22 cellular contexts compared by ENCODE assay signal in genomic region chr12:86193931-86194330, GRCh38.
DNase-seq lines count a peak whose midpoint lies in the region; ATAC-seq and TF ChIP-seq lines count a peak whose summit lies in the region.
"Had no signal": no experiment of that assay in that cellular context is flagged by ENCODE, and none has a peak within 500 bp of the region (broad histone marks: within the 10 kb centered on the region; RNA-seq: fewer than 3 reads in every experiment).

No MANE protein-coding gene starts in this region.

- H3K4me1 ChIP-seq in breast epithelium: no peaks in the 10 kb centered on the region
- H3K4me1 ChIP-seq: testis had no signal

- H3K4me3 Mint-ChIP-seq in MCF 10A (ENCODE audit: unreplicated experiment): no peak overlapping the region
- no peak overlapping the region for H3K4me3 Mint-ChIP-seq in activated CD4-positive, alpha-beta T cell treated with anti-CD3 and anti-CD28 coated beads, Interleukin-2, amount 10 ng/mL, durations not matched to agents 7 days and 5 days
- H3K4me3 Mint-ChIP-seq: activated naive CD4-positive, alpha-beta T cell treated with anti-CD3 and anti-CD28 coated beads, Interleukin-2, amount 50 U/mL, for 24 hours; memory B cell; natural killer cell; stimulated activated effector memory CD8-positive, alpha-beta T cell treated with anti-CD3 and anti-CD28 coated beads, Interleukin-12 subunit alpha, Interleukin-12 subunit beta, amount 100 ng/mL, for 72 hours; T-helper 17 cell had no signal

- in situ Hi-C loops in G401 (cut with HindIII; ENCODE audit: low sequenced_read_pairs): no loop called here

- no peaks in the 10 kb centered on the region for H3K27me3 ChIP-seq in breast epithelium
- H3K27me3 ChIP-seq: brain microvascular endothelial cell, testis had no signal

- no peaks in the 10 kb centered on the region for H3K36me3 ChIP-seq in breast epithelium
- H3K36me3 ChIP-seq: brain microvascular endothelial cell had no signal

- no peaks in the 10 kb centered on the region for H3K27me3 Mint-ChIP-seq in MCF 10A (ENCODE audit: insufficient read depth, unreplicated experiment)
- H3K27me3 Mint-ChIP-seq in activated CD4-positive, alpha-beta T cell treated with anti-CD3 and anti-CD28 coated beads, Interleukin-2, amount 10 ng/mL, durations not matched to agents 7 days and 5 days: no peaks in the 10 kb centered on the region
- H3K27me3 Mint-ChIP-seq: activated naive CD4-positive, alpha-beta T cell treated with anti-CD3 and anti-CD28 coated beads, Interleukin-2, amount 50 U/mL, for 24 hours; memory B cell; T-helper 17 cell had no signal

- peak; percentile 27 for DNase-seq in MCF 10A (ENCODE audit: unreplicated experiment)
- DNase-seq in breast epithelium (ENCODE audit: low spot score in 2 of 2): no peak
- DNase-seq in fibroblast of peridontal ligament (ENCODE audit: extremely low read depth): peak; percentile 3
- DNase-seq in G401 (ENCODE audit: low spot score): no peak
- no peak for DNase-seq in activated effector memory CD4-positive, alpha-beta T cell treated with Interleukin-2 at 50 U/mL for 16 hours
- no peak for DNase-seq in activated CD4-positive, alpha-beta T cell treated with anti-CD3 and anti-CD28 coated beads, Interleukin-2, amount 10 ng/mL, durations not matched to agents 7 days and 5 days
- DNase-seq: activated CD4-positive, alpha-beta T cell treated with anti-CD3 and anti-CD28 coated beads, Interleukin-2, amount 50 U/mL, for 48 hours; activated T-cell treated with anti-CD3 and anti-CD28 coated beads, Interleukin-2, amount 50 U/mL, for 1 hour; brain microvascular endothelial cell; GOT3; natural killer cell; NCI-H2029; SHP77 treated with DMSO at 0.1 percent for 48 hours; T-helper 17 cell; testis had no signal

- POLR2A ChIA-PET in MCF 10A (lab: Yijun Ruan, JAX): no interaction called here
- POLR2A ChIA-PET in activated CD4-positive, alpha-beta T cell treated with anti-CD3 and anti-CD28 coated beads, Interleukin-2, amount 10 ng/mL, durations not matched to agents 7 days and 5 days (lab: Charles Lee): no interaction called here

- CTCF ChIA-PET in MCF 10A (lab: Yijun Ruan, JAX): interaction anchor here (0.6 kb wide), 1 partner anchor 553 kb away, joined by 3 read pairs; no protein-coding TSS in a partner anchor
- CTCF ChIA-PET in activated CD4-positive, alpha-beta T cell treated with anti-CD3 and anti-CD28 coated beads, Interleukin-2, amount 10 ng/mL, durations not matched to agents 7 days and 5 days (lab: Charles Lee): no interaction called here

- intact Hi-C loops in MCF 10A (cut with micrococcal nuclease) (no loop called here), breast epithelium (cut with DNase I; ENCODE audit: low total_unique reads) (no loop called here)

- no peak for TF ChIP-seq CTCF in MCF 10A (IDR thresholded peaks at IDR 0.05; ENCODE audit: unreplicated experiment)
- TF ChIP-seq CTCF in breast epithelium (IDR thresholded peaks at IDR 0.05): no peak

- H3K4me3 ChIP-seq in breast epithelium: no peak overlapping the region
- H3K4me3 ChIP-seq: testis had no signal

- H3K9me3 ChIP-seq in breast epithelium: no peaks in the 10 kb centered on the region
- H3K9me3 ChIP-seq: testis had no signal

- no TSS peak for BruUV-seq in MCF 10A (replicated peaks; lab: Mats Ljungman, UMichigan)

- H3K27ac ChIP-seq in breast epithelium: no peak overlapping the region
- H3K27ac ChIP-seq: 22Rv1, brain microvascular endothelial cell, testis, VCaP had no signal

- H3K9me3 Mint-ChIP-seq in MCF 10A (ENCODE audit: unreplicated experiment): no peaks in the 10 kb centered on the region
- H3K9me3 Mint-ChIP-seq in activated CD4-positive, alpha-beta T cell treated with anti-CD3 and anti-CD28 coated beads, Interleukin-2, amount 10 ng/mL, durations not matched to agents 7 days and 5 days: no peaks in the 10 kb centered on the region
- H3K9me3 Mint-ChIP-seq: activated naive CD4-positive, alpha-beta T cell treated with anti-CD3 and anti-CD28 coated beads, Interleukin-2, amount 50 U/mL, for 24 hours had no signal

- TF ChIP-seq POLR2A in breast epithelium (IDR thresholded peaks at IDR 0.05): no peak

- ATAC-seq in SK-N-SH treated with all-trans-retinoic acid at 6 μM for 48 hours: peak; percentile 80
- no peak for ATAC-seq in GM18873 (IDR thresholded peaks at IDR 0.05; ENCODE audit: low FRiP score, unreplicated experiment)
- ATAC-seq: natural killer cell; stimulated activated effector memory CD8-positive, alpha-beta T cell treated with anti-CD3 and anti-CD28 coated beads, Interleukin-12 subunit alpha, Interleukin-12 subunit beta, amount 100 ng/mL, for 72 hours; T-helper 17 cell had no signal

- H3K4me1 Mint-ChIP-seq in MCF 10A (ENCODE audit: insufficient read depth, unreplicated experiment): peaks cover 7% of the 10 kb centered on the region
- no peaks in the 10 kb centered on the region for H3K4me1 Mint-ChIP-seq in activated CD4-positive, alpha-beta T cell treated with anti-CD3 and anti-CD28 coated beads, Interleukin-2, amount 10 ng/mL, durations not matched to agents 7 days and 5 days
- H3K4me1 Mint-ChIP-seq: activated naive CD4-positive, alpha-beta T cell treated with anti-CD3 and anti-CD28 coated beads, Interleukin-2, amount 50 U/mL, for 24 hours; memory B cell; natural killer cell; stimulated activated effector memory CD8-positive, alpha-beta T cell treated with anti-CD3 and anti-CD28 coated beads, Interleukin-12 subunit alpha, Interleukin-12 subunit beta, amount 100 ng/mL, for 72 hours; T-helper 17 cell had no signal

- H3K36me3 Mint-ChIP-seq in MCF 10A (ENCODE audit: insufficient read depth, unreplicated experiment): no peaks in the 10 kb centered on the region
- H3K36me3 Mint-ChIP-seq in activated CD4-positive, alpha-beta T cell treated with anti-CD3 and anti-CD28 coated beads, Interleukin-2, amount 10 ng/mL, durations not matched to agents 7 days and 5 days (ENCODE audit: low read depth): no peaks in the 10 kb centered on the region
- H3K36me3 Mint-ChIP-seq: activated naive CD4-positive, alpha-beta T cell treated with anti-CD3 and anti-CD28 coated beads, Interleukin-2, amount 50 U/mL, for 24 hours; memory B cell; natural killer cell; stimulated activated effector memory CD8-positive, alpha-beta T cell treated with anti-CD3 and anti-CD28 coated beads, Interleukin-12 subunit alpha, Interleukin-12 subunit beta, amount 100 ng/mL, for 72 hours had no signal

- H3K27ac Mint-ChIP-seq in MCF 10A (ENCODE audit: low read depth, unreplicated experiment): no peak overlapping the region
- H3K27ac Mint-ChIP-seq in activated CD4-positive, alpha-beta T cell treated with anti-CD3 and anti-CD28 coated beads, Interleukin-2, amount 10 ng/mL, durations not matched to agents 7 days and 5 days: no peak overlapping the region
- H3K27ac Mint-ChIP-seq: activated naive CD4-positive, alpha-beta T cell treated with anti-CD3 and anti-CD28 coated beads, Interleukin-2, amount 50 U/mL, for 24 hours; memory B cell; natural killer cell; stimulated activated effector memory CD8-positive, alpha-beta T cell treated with anti-CD3 and anti-CD28 coated beads, Interleukin-12 subunit alpha, Interleukin-12 subunit beta, amount 100 ng/mL, for 72 hours; T-helper 17 cell had no signal

TF ChIP-seq in SK-N-SH treated with all-trans-retinoic acid at 6 μM for 48 hours, 23 proteins besides CTCF, POLR2A, EP300 and RAD21:
- TF ChIP-seq RARB (CRISPR knock-in tag; IDR thresholded peaks at IDR 0.05) (no peak), ISL1 (CRISPR knock-in tag; IDR thresholded peaks at IDR 0.05) (peak; percentile 54)

Comparison
In these comparisons a context has a peak if more than half of its experiments do, and no peak if none do; other contexts are left out.
1. DNase-seq: peak in MCF 10A (single experiment) and fibroblast of peridontal ligament (single experiment); none in breast epithelium (0 of 2), G401 (single experiment), activated effector memory CD4-positive, alpha-beta T cell treated with Interleukin-2 at 50 U/mL for 16 hours (single experiment) and activated CD4-positive, alpha-beta T cell treated with anti-CD3 and anti-CD28 coated beads, Interleukin-2, amount 10 ng/mL, durations not matched to agents 7 days and 5 days (single experiment).